ENCODE assay signal across 19 cellular contexts in the genomic region with DNA sequence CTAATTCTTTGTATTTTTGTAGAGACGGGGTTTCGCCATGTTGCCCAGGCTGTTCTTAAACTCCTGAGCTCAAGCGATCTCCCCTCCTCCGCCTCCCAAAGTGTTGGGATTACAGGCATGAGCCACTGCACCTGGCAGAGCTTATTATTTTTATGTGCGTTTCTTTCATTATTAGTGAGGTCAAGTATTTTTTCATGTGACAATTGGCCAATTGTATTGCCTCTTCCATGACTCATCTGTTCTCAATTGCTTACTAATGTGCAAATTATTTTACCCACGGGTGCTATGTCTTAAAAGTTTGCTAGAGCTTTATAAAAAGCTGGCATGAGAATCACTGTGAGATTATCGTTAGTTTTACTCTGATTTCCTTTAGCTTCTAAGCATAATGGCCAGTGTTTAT. TPM values are rescaled to one million over a fixed set of nuclear protein-coding genes. Genes with fewer than 3 reads are reported as not detected.
A peak's percentile ranks its signal among the peaks of the same experiment; 100 is the strongest.
DNase-seq lines count a peak whose midpoint lies in the region; ATAC-seq, FAIRE-seq and TF ChIP-seq lines count a peak whose summit lies in the region.
"Had no signal": no experiment of that assay in that cellular context is flagged by ENCODE, and none has a peak within 500 bp of the region (broad histone marks: within the 10 kb centered on the region; RNA-seq: fewer than 3 reads in every experiment).

No MANE protein-coding gene starts in this region.

- H3K4me2 ChIP-seq in IMR-90 (ENCODE audit: low read depth, low read length) (no peak overlapping the region), astrocyte (ENCODE audit: low read length) (peak overlapping the region; percentile 46)
- H3K4me2 ChIP-seq: neural progenitor cell had no signal

- H3K36me3 ChIP-seq in IMR-90 (ENCODE audit: control insufficient read depth, insufficient read depth, low read length) (no peaks in the 10 kb centered on the region), astrocyte (ENCODE audit: insufficient read depth, low read length) (no peaks in the 10 kb centered on the region)
- H3K36me3 ChIP-seq: ascending aorta, gastrocnemius medialis, neural progenitor cell, upper lobe of right lung had no signal

- H2AK9ac ChIP-seq in IMR-90 (replicated peaks; ENCODE audit: low read depth, low read length, poor library complexity) = no peak overlapping the region

- TF ChIP-seq RAD21 in IMR-90 (IDR thresholded peaks at IDR 0.05; ENCODE audit: low read length) = no peak

- no peak overlapping the region for H3K56ac ChIP-seq in IMR-90 (ENCODE audit: extremely low read depth, insufficient read depth, low read length)

- POLR2A ChIA-PET in IMR-90 (lab: Charles Lee; ENCODE audit: unreplicated experiment) = no interaction called here

- intact Hi-C loops in IMR-90 (cut with micrococcal nuclease) = loop anchor here (10.0 kb wide), 1 partner anchor 274 kb away; no protein-coding TSS in a partner anchor

- DNase-seq in AG10803 (ENCODE audit: low read depth) (peak; percentile 44), IMR-90 (peak; percentile 6), astrocyte (ENCODE audit: low read depth) (peak; percentile 61), foreskin melanocyte (peak; percentile 66), frontal cortex (ENCODE audit: low spot score in 2 of 2) (no peak), NCI-H1092 (lab: John Stamatoyannopoulos, UW) (no peak), NCI-H526 treated with DMSO at 0.1 percent for 48 hours (lab: John Stamatoyannopoulos, UW) (no peak)
- DNase-seq: activated CD8-positive, alpha-beta T cell treated with anti-CD3 and anti-CD28 coated beads, Interleukin-2, amount 10 ng/mL, durations not matched to agents 7 days and 5 days; DMS 273 treated with DMSO at 0.1 percent for 48 hours; gastrocnemius medialis; mesendoderm; NCI-H345; stimulated activated naive CD8-positive, alpha-beta T cell treated with anti-CD3 and anti-CD28 coated beads, Interleukin-15, Interleukin-2, amounts not matched to agents 100 U/mL and 50 U/mL, for 24 hours; upper lobe of right lung had no signal

- H3K36me3 Mint-ChIP-seq in astrocyte (ENCODE audit: low read depth, unreplicated experiment) = no peaks in the 10 kb centered on the region
- H3K36me3 Mint-ChIP-seq: neural progenitor cell had no signal

- H3K4ac ChIP-seq in IMR-90 (ENCODE audit: low read depth, low read length) = no peak overlapping the region

- H4K5ac ChIP-seq in IMR-90 (ENCODE audit: low read depth, low read length) = no peak overlapping the region

- H3K9ac ChIP-seq in IMR-90 (ENCODE audit: low read depth, low read length) = no peak overlapping the region
- H3K9ac ChIP-seq in astrocyte (ENCODE audit: low read length) = no peak overlapping the region
- H3K9ac ChIP-seq: neural progenitor cell had no signal

- H3K9me3 Mint-ChIP-seq in astrocyte (ENCODE audit: unreplicated experiment) = no peaks in the 10 kb centered on the region
- H3K9me3 Mint-ChIP-seq: activated T-helper 2 cell treated with anti-CD3 and anti-CD28 coated beads, Interferon-gamma antibody, Interleukin-2, Interleukin-4, amounts not matched to agents 10 μg/mL and 5 μg/mL and 100 μg/mL, durations not matched to agents 14 hours and 24 hours and 36 hours; neural progenitor cell had no signal

- H3K4me3 ChIP-seq in AG10803 (ENCODE audit: low read length) (no peak overlapping the region), IMR-90 (ENCODE audit: insufficient read depth, low read depth, low read length) (no peak overlapping the region), astrocyte (ENCODE audit: insufficient read depth, low read depth, low read length) (no peak overlapping the region)
- H3K4me3 ChIP-seq: ascending aorta, gastrocnemius medialis, neural progenitor cell, upper lobe of right lung had no signal

- H3K4me1 ChIP-seq in IMR-90 (ENCODE audit: control insufficient read depth, insufficient read depth, low read length) (no peaks in the 10 kb centered on the region), astrocyte (ENCODE audit: insufficient read depth, low read length) (no peaks in the 10 kb centered on the region)
- H3K4me1 ChIP-seq: ascending aorta, gastrocnemius medialis, upper lobe of right lung had no signal

- no peak overlapping the region for H2BK20ac ChIP-seq in IMR-90 (ENCODE audit: low read depth, low read length)

- no peak overlapping the region for H2AFZ ChIP-seq in IMR-90 (replicated peaks; ENCODE audit: low read length, poor library complexity)
- no peak overlapping the region for H2AFZ ChIP-seq in astrocyte (ENCODE audit: low read depth, low read length)
- H2AFZ ChIP-seq: neural progenitor cell had no signal

- TF ChIP-seq POLR2A in IMR-90 (IDR thresholded peaks at IDR 0.05; ENCODE audit: low read depth, low read length) = no peak

- H3K9me1 ChIP-seq in IMR-90 (ENCODE audit: insufficient read depth, low read length) = no peaks in the 10 kb centered on the region

- in situ Hi-C loops in IMR-90 (cut with MboI; ENCODE audit: low sequenced_read_pairs) = no loop called here

- no peaks in the 10 kb centered on the region for H3K79me1 ChIP-seq in IMR-90 (ENCODE audit: low read depth in 1 of 2, low read length in 2 of 2)

- no peaks in the 10 kb centered on the region for H4K20me1 ChIP-seq in IMR-90 (ENCODE audit: insufficient read depth, low read length)
- H4K20me1 ChIP-seq in astrocyte (ENCODE audit: insufficient read depth, low read length) = no peaks in the 10 kb centered on the region

- ATAC-seq in IMR-90 (ENCODE audit: low read depth) (no peak), GM18867 (IDR thresholded peaks at IDR 0.05; ENCODE audit: unreplicated experiment) (no peak)
- ATAC-seq: activated CD8-positive, alpha-beta T cell treated with anti-CD3 and anti-CD28 coated beads, Interleukin-2, amount 10 ng/mL, durations not matched to agents 7 days and 5 days; gastrocnemius medialis; stimulated activated naive CD8-positive, alpha-beta T cell treated with anti-CD3 and anti-CD28 coated beads, Interleukin-15, Interleukin-2, amounts not matched to agents 100 U/mL and 50 U/mL, for 24 hours; upper lobe of right lung had no signal

- no peak overlapping the region for H3K23ac ChIP-seq in IMR-90 (ENCODE audit: low read depth, low read length)

- H4K8ac ChIP-seq in IMR-90 (ENCODE audit: low read depth in 2 of 2, low read length in 2 of 2) = no peak overlapping the region

- H2AK5ac ChIP-seq in IMR-90 (ENCODE audit: low read depth, low read length) = no peak overlapping the region

- peak; percentile 77 for FAIRE-seq in astrocyte (lab: Jason Lieb, UNC)
- FAIRE-seq in frontal cortex (lab: Jason Lieb, UNC) = no peak

- no peak overlapping the region for H3K27ac Mint-ChIP-seq in astrocyte (ENCODE audit: unreplicated experiment)
- H3K27ac Mint-ChIP-seq: activated CD8-positive, alpha-beta T cell treated with anti-CD3 and anti-CD28 coated beads, Interleukin-2, amount 10 ng/mL, durations not matched to agents 7 days and 5 days; activated T-helper 2 cell treated with anti-CD3 and anti-CD28 coated beads, Interferon-gamma antibody, Interleukin-2, Interleukin-4, amounts not matched to agents 10 μg/mL and 5 μg/mL and 100 μg/mL, durations not matched to agents 14 hours and 24 hours and 36 hours; neural progenitor cell had no signal

- dilution Hi-C loops in IMR-90 (cut with HindIII; ENCODE audit: low sequenced_read_pairs, unreplicated experiment) = no loop called here

- no peak overlapping the region for H2BK5ac ChIP-seq in IMR-90 (ENCODE audit: low read depth, low read length, poor library complexity, severe bottlenecking)

- no peaks in the 10 kb centered on the region for H3K79me2 ChIP-seq in astrocyte (ENCODE audit: insufficient read depth, low read length)

- no peak overlapping the region for H3K14ac ChIP-seq in IMR-90 (replicated peaks; ENCODE audit: low read depth, low read length)

- no peak overlapping the region for H3K18ac ChIP-seq in IMR-90 (ENCODE audit: low read depth, low read length)

- BruUV-seq in IMR-90 (replicated peaks; lab: Mats Ljungman, UMichigan) = no TSS peak

- H3K4me3 Mint-ChIP-seq in astrocyte (ENCODE audit: unreplicated experiment) = no peak overlapping the region
- H3K4me3 Mint-ChIP-seq: activated CD8-positive, alpha-beta T cell treated with anti-CD3 and anti-CD28 coated beads, Interleukin-2, amount 10 ng/mL, durations not matched to agents 7 days and 5 days; neural progenitor cell had no signal

- H2BK15ac ChIP-seq in IMR-90 (ENCODE audit: low read depth, low read length) = no peak overlapping the region

- H3K27me3 ChIP-seq in IMR-90 (ENCODE audit: control insufficient read depth, insufficient read depth, low read length) (peaks cover 13% of the 10 kb centered on the region), astrocyte (ENCODE audit: insufficient read depth, low read length) (peaks cover 8% of the 10 kb centered on the region)
- H3K27me3 ChIP-seq: ascending aorta, gastrocnemius medialis had no signal

- H3K4me1 Mint-ChIP-seq in astrocyte (ENCODE audit: low read depth, unreplicated experiment) = peaks cover 5% of the 10 kb centered on the region
- H3K4me1 Mint-ChIP-seq: neural progenitor cell had no signal

- TF ChIP-seq CTCF in AG10803 (conservative IDR thresholded peaks at IDR 0.05; ENCODE audit: low read length) (no peak), IMR-90 (conservative IDR thresholded peaks at IDR 0.05; ENCODE audit: low read depth, low read length) (no peak), astrocyte (IDR thresholded peaks at IDR 0.05; ENCODE audit: insufficient read depth, low read depth, low read length) (no peak)

- H3K9me3 ChIP-seq in IMR-90 (ENCODE audit: control insufficient read depth, insufficient read depth, low read length) (no peaks in the 10 kb centered on the region), astrocyte (ENCODE audit: insufficient read depth, low read depth, low read length) (no peaks in the 10 kb centered on the region)
- H3K9me3 ChIP-seq: ascending aorta, gastrocnemius medialis, upper lobe of right lung had no signal

- H3K27ac ChIP-seq in IMR-90 (ENCODE audit: insufficient read depth, low read length) = no peak overlapping the region
- no peak overlapping the region for H3K27ac ChIP-seq in astrocyte (ENCODE audit: low read depth, low read length)
- H3K27ac ChIP-seq: ascending aorta, gastrocnemius medialis, neural progenitor cell, upper lobe of right lung, VCaP had no signal

- no peak overlapping the region for H4K91ac ChIP-seq in IMR-90 (ENCODE audit: insufficient read depth, low read depth, low read length)

- H3K27me3 Mint-ChIP-seq in astrocyte (ENCODE audit: low read depth, unreplicated experiment) = peaks cover 12% of the 10 kb centered on the region

- no peak overlapping the region for H2BK120ac ChIP-seq in IMR-90 (ENCODE audit: low read depth, low read length)

- CTCF ChIA-PET in IMR-90 (lab: Yijun Ruan, JAX) = no interaction called here

- no CpG with 5 or more reads among the region's 7 CpGs for WGBS in IMR-90 (ENCODE audit: extremely low coverage in 2 of 2, insufficient read length in 1 of 2), 2 experiments

TF ChIP-seq in IMR-90, 13 proteins besides CTCF, POLR2A, EP300 and RAD21:
- TF ChIP-seq NFE2L2 (IDR thresholded peaks at IDR 0.05; ENCODE audit: low read depth, low read length) = no peak
TF ChIP-seq in IMR-90: peak in this region for 0.

RNA-seq across cellular contexts. Expression of a gene that starts 13.0 kb away (rescaled TPM):
- not detected in 2 replicates for total RNA-seq in IMR-90 (2012; rRNA removed)
- polyA plus RNA-seq in IMR-90 (2012; rRNA removed) = not detected in 2 replicates
- polyA plus RNA-seq in IMR-90 (2012; cell fraction: cytosol; rRNA removed) = not detected in 2 replicates
- polyA plus RNA-seq in IMR-90 (2012; cell fraction: nucleus; rRNA removed; ENCODE audit: low replicate concordance) = not detected in 2 replicates
- total RNA-seq in astrocyte = not detected in 2 replicates
- 6.1 TPM for total RNA-seq in frontal cortex
- total RNA-seq: activated CD8-positive, alpha-beta T cell treated with anti-CD3 and anti-CD28 coated beads, Interleukin-2, amount 10 ng/mL, durations not matched to agents 7 days and 5 days; activated T-helper 2 cell treated with anti-CD3 and anti-CD28 coated beads, Interferon-gamma antibody, Interleukin-2, Interleukin-4, amounts not matched to agents 10 μg/mL and 5 μg/mL and 100 μg/mL, durations not matched to agents 14 hours and 24 hours and 36 hours; ascending aorta; upper lobe of right lung had no signal

Comparison
In these comparisons a context has a peak if more than half of its experiments do, and no peak if none do; other contexts are left out.
1. DNase-seq: peak in AG10803 (single experiment), IMR-90 (single experiment), astrocyte (single experiment) and foreskin melanocyte (single experiment); none in frontal cortex (0 of 2), NCI-H1092 (single experiment) and NCI-H526 treated with DMSO at 0.1 percent for 48 hours (single experiment).